Comparison of ENCODE assay signal across 24 cellular contexts in genomic region chr7:132424821-132425739, GRCh38.
A peak's percentile ranks its signal among the peaks of the same experiment; 100 is the strongest.
DNase-seq lines count a peak whose midpoint lies in the region; ATAC-seq and TF ChIP-seq lines count a peak whose summit lies in the region.
"Had no signal": no experiment of that assay in that cellular context is flagged by ENCODE, and none has a peak within 500 bp of the region (broad histone marks: within the 10 kb centered on the region; RNA-seq: fewer than 3 reads in every experiment).

No MANE protein-coding gene starts in this region.

- H3K4me3 ChIP-seq in aorta (ENCODE audit: low read length in 2 of 2), result no peak overlapping the region
- H3K4me3 ChIP-seq: mucosa of descending colon, PC-9, right atrium auricular region, tibial nerve had no signal

- H3K36me3 Mint-ChIP-seq in natural killer cell, result peaks cover 11% of the 10 kb centered on the region

- peaks cover 0 to 10% of the 10 kb centered on the region in 2 donors for H3K4me1 ChIP-seq in aorta (ENCODE audit: control insufficient read depth in 1 of 2, insufficient read depth in 2 of 2, low read length in 2 of 2)

- H3K9me3 Mint-ChIP-seq in stimulated activated naive CD8-positive, alpha-beta T cell treated with anti-CD3 and anti-CD28 coated beads, Interleukin-15, amount 100 ng/mL, for 72 hours, result peaks cover 10 to 16% of the 10 kb centered on the region in 2 donors
- H3K9me3 Mint-ChIP-seq in natural killer cell, result peaks cover 6 to 8% of the 10 kb centered on the region in 2 donors

- H3K27ac ChIP-seq in aorta (ENCODE audit: low read depth in 1 of 2, low read length in 2 of 2), result peak overlapping the region in 1 of 2 donors; percentile 20
- H3K27ac ChIP-seq: PC-9, right atrium auricular region, tibial nerve, WERI-Rb-1 had no signal

- H3K4me3 Mint-ChIP-seq in stimulated activated naive CD8-positive, alpha-beta T cell treated with anti-CD3 and anti-CD28 coated beads, Interleukin-15, amount 100 ng/mL, for 72 hours, result no peak overlapping the region
- no peak overlapping the region for H3K4me3 Mint-ChIP-seq in natural killer cell
- H3K4me3 Mint-ChIP-seq: T-helper 1 cell treated with Interleukin-12 subunit alpha and Interleukin-12 subunit beta and Interleukin-4 antibody, amounts not matched to agents 30 μg/mL and 1 μg/mL, for 36 hours had no signal

- intact Hi-C loops in natural killer cell (cut with micrococcal nuclease) (no loop called here), aorta (cut with DNase I) (loop anchor here in 1 of 2 donors (5.0 kb wide), 1 partner anchor 73 kb away; no protein-coding TSS in a partner anchor)

- TF ChIP-seq CTCF in natural killer cell (IDR thresholded peaks at IDR 0.05), result no peak

- 13 to 20% methylated on average over 15 of the region's 15 CpGs for WGBS in aorta, 2 donors

- H3K27ac Mint-ChIP-seq in stimulated activated naive CD8-positive, alpha-beta T cell treated with anti-CD3 and anti-CD28 coated beads, Interleukin-15, amount 100 ng/mL, for 72 hours, result peak overlapping the region; percentile 9 to 38
- H3K27ac Mint-ChIP-seq in natural killer cell, result peak overlapping the region; percentile 5 to 43
- H3K27ac Mint-ChIP-seq: T-helper 1 cell treated with Interleukin-12 subunit alpha and Interleukin-12 subunit beta and Interleukin-4 antibody, amounts not matched to agents 30 μg/mL and 1 μg/mL, for 36 hours had no signal

- no peaks in the 10 kb centered on the region for H3K9me3 ChIP-seq in aorta (ENCODE audit: control insufficient read depth, low read length)
- H3K9me3 ChIP-seq: mucosa of descending colon, right atrium auricular region, tibial nerve had no signal

- no peaks in the 10 kb centered on the region for H3K27me3 ChIP-seq in aorta (ENCODE audit: control insufficient read depth in 1 of 2, insufficient read depth in 2 of 2, low read length in 1 of 2)
- H3K27me3 ChIP-seq: right atrium auricular region, tibial nerve had no signal

- no peak for DNase-seq in stimulated activated naive CD8-positive, alpha-beta T cell treated with anti-CD3 and anti-CD28 coated beads, Interleukin-15, amount 100 ng/mL, for 72 hours
- no peak for DNase-seq in stimulated activated naive CD8-positive, alpha-beta T cell treated with anti-CD3 and anti-CD28 coated beads, Interleukin-15, Interleukin-2, amounts not matched to agents 100 U/mL and 50 U/mL, for 24 hours
- DNase-seq in iPS DF 19.7 (ENCODE audit: low read depth, low spot score), result peak; percentile 25
- no peak for DNase-seq in natural killer cell
- DNase-seq in aorta, result peak in 1 of 2 donors; percentile 71
- no peak for DNase-seq in stimulated activated naive CD4-positive, alpha-beta T cell treated with Interleukin-2 at 50 U/mL for 16 hours (lab: John Stamatoyannopoulos, UW)
- DNase-seq: ACHN; activated CD4-positive, alpha-beta T cell treated with anti-CD3 and anti-CD28 coated beads, Interleukin-2, amount 50 U/mL, for 48 hours; activated gamma-delta T cell; activated T-cell treated with anti-CD3 and anti-CD28 coated beads for 4 hours; central memory CD4-positive, alpha-beta T cell; erythroblast; mucosa of descending colon; NCI-H187; NCI-H774; SIG-M5; stimulated activated CD4-positive, alpha-beta T cell treated with anti-CD3 and anti-CD28 coated beads, Interleukin-15, amount 100 ng/mL, for 24 hours; WERI-Rb-1 had no signal

- ATAC-seq in stimulated activated naive CD8-positive, alpha-beta T cell treated with anti-CD3 and anti-CD28 coated beads, Interleukin-15, amount 100 ng/mL, for 72 hours, result peak; percentile 41
- ATAC-seq in stimulated activated naive CD8-positive, alpha-beta T cell treated with anti-CD3 and anti-CD28 coated beads, Interleukin-15, Interleukin-2, amounts not matched to agents 100 U/mL and 50 U/mL, for 24 hours, result no peak
- ATAC-seq in natural killer cell, result no peak
- ATAC-seq in aorta (ENCODE audit: low FRiP score), result peak; percentile 17
- no peak for ATAC-seq in GM21717 (IDR thresholded peaks at IDR 0.05; ENCODE audit: unreplicated experiment)
- no peak for ATAC-seq in HG03175 (IDR thresholded peaks at IDR 0.05; ENCODE audit: unreplicated experiment)
- ATAC-seq: mucosa of descending colon had no signal

- peaks cover 31% of the 10 kb centered on the region for H3K4me1 Mint-ChIP-seq in stimulated activated naive CD8-positive, alpha-beta T cell treated with anti-CD3 and anti-CD28 coated beads, Interleukin-15, amount 100 ng/mL, for 72 hours
- H3K4me1 Mint-ChIP-seq in natural killer cell, result peaks cover 39 to 57% of the 10 kb centered on the region in 2 donors

- no peaks in the 10 kb centered on the region for H3K36me3 ChIP-seq in aorta (ENCODE audit: control insufficient read depth in 1 of 2, insufficient read depth in 2 of 2, low read length in 1 of 2)
- H3K36me3 ChIP-seq: right atrium auricular region, tibial nerve, WERI-Rb-1 had no signal

- no peaks in the 10 kb centered on the region for H3K27me3 Mint-ChIP-seq in stimulated activated naive CD8-positive, alpha-beta T cell treated with anti-CD3 and anti-CD28 coated beads, Interleukin-15, amount 100 ng/mL, for 72 hours
- peaks cover 0 to 11% of the 10 kb centered on the region in 2 donors for H3K27me3 Mint-ChIP-seq in natural killer cell (ENCODE audit: low read depth in 2 of 2)

Comparison
In these comparisons a context has a peak if more than half of its experiments do, and no peak if none do; other contexts are left out.
1. ATAC-seq: peak in stimulated activated naive CD8-positive, alpha-beta T cell treated with anti-CD3 and anti-CD28 coated beads, Interleukin-15, amount 100 ng/mL, for 72 hours (single experiment) and aorta (single experiment); none in stimulated activated naive CD8-positive, alpha-beta T cell treated with anti-CD3 and anti-CD28 coated beads, Interleukin-15, Interleukin-2, amounts not matched to agents 100 U/mL and 50 U/mL, for 24 hours (single experiment), natural killer cell (0 of 3), GM21717 (single experiment) and HG03175 (single experiment).